Comparison of ENCODE assay signal across 1 cellular context in the genomic region with DNA sequence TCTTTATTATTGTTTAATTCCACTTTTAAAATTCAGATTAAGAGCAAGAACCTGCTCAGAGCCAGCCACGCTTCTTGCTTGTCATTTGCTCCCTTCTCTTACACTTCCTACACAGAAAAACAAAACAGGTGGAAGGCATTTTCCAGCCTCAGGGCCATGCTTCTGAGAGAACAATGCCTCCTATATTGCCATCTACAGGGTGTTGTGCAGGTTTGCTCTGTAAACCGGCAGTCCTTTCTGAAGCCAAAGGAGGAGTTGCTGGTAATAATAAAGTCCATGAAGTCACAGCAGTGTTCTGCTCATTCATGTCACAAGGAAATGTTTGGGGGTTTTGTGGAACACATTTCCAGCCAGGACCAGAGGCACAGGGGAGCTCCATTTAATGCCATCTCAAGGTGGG.
TF ChIP-seq lines count a peak whose summit lies in the region.

No MANE protein-coding gene starts in this region.

TF ChIP-seq in WTC11, 78 proteins besides CTCF, POLR2A, EP300 and RAD21 (continued from another document):
- TF ChIP-seq, protein P1, sequence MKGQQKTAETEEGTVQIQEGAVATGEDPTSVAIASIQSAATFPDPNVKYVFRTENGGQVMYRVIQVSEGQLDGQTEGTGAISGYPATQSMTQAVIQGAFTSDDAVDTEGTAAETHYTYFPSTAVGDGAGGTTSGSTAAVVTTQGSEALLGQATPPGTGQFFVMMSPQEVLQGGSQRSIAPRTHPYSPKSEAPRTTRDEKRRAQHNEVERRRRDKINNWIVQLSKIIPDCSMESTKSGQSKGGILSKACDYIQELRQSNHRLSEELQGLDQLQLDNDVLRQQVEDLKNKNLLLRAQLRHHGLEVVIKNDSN (CRISPR knock-in tag; IDR thresholded peaks at IDR 0.05), result no peak
- TF ChIP-seq NFATC4 (CRISPR knock-in tag; IDR thresholded peaks at IDR 0.05), result no peak
- TF ChIP-seq, protein P2, sequence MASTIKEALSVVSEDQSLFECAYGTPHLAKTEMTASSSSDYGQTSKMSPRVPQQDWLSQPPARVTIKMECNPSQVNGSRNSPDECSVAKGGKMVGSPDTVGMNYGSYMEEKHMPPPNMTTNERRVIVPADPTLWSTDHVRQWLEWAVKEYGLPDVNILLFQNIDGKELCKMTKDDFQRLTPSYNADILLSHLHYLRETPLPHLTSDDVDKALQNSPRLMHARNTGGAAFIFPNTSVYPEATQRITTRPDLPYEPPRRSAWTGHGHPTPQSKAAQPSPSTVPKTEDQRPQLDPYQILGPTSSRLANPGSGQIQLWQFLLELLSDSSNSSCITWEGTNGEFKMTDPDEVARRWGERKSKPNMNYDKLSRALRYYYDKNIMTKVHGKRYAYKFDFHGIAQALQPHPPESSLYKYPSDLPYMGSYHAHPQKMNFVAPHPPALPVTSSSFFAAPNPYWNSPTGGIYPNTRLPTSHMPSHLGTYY (CRISPR knock-in tag; IDR thresholded peaks at IDR 0.05), result no peak
- no peak for TF ChIP-seq CREM (CRISPR knock-in tag; IDR thresholded peaks at IDR 0.05)
- TF ChIP-seq SMAD3 (CRISPR knock-in tag; IDR thresholded peaks at IDR 0.05; ENCODE audit: borderline replicate concordance), result no peak
- TF ChIP-seq GTF2I (CRISPR knock-in tag; conservative IDR thresholded peaks at IDR 0.05), result no peak
- TF ChIP-seq TEAD1 (CRISPR knock-in tag; IDR thresholded peaks at IDR 0.05), result no peak
- TF ChIP-seq, protein P3, sequence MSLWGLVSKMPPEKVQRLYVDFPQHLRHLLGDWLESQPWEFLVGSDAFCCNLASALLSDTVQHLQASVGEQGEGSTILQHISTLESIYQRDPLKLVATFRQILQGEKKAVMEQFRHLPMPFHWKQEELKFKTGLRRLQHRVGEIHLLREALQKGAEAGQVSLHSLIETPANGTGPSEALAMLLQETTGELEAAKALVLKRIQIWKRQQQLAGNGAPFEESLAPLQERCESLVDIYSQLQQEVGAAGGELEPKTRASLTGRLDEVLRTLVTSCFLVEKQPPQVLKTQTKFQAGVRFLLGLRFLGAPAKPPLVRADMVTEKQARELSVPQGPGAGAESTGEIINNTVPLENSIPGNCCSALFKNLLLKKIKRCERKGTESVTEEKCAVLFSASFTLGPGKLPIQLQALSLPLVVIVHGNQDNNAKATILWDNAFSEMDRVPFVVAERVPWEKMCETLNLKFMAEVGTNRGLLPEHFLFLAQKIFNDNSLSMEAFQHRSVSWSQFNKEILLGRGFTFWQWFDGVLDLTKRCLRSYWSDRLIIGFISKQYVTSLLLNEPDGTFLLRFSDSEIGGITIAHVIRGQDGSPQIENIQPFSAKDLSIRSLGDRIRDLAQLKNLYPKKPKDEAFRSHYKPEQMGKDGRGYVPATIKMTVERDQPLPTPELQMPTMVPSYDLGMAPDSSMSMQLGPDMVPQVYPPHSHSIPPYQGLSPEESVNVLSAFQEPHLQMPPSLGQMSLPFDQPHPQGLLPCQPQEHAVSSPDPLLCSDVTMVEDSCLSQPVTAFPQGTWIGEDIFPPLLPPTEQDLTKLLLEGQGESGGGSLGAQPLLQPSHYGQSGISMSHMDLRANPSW (CRISPR knock-in tag; conservative IDR thresholded peaks at IDR 0.05; ENCODE audit: low read depth), result no peak
- TF ChIP-seq, protein P4, sequence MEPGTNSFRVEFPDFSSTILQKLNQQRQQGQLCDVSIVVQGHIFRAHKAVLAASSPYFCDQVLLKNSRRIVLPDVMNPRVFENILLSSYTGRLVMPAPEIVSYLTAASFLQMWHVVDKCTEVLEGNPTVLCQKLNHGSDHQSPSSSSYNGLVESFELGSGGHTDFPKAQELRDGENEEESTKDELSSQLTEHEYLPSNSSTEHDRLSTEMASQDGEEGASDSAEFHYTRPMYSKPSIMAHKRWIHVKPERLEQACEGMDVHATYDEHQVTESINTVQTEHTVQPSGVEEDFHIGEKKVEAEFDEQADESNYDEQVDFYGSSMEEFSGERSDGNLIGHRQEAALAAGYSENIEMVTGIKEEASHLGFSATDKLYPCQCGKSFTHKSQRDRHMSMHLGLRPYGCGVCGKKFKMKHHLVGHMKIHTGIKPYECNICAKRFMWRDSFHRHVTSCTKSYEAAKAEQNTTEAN (CRISPR knock-in tag; IDR thresholded peaks at IDR 0.05), result no peak
TF ChIP-seq in WTC11: peak in this region for 0.
